35 cellular contexts compared by ENCODE assay signal in the genomic region with DNA sequence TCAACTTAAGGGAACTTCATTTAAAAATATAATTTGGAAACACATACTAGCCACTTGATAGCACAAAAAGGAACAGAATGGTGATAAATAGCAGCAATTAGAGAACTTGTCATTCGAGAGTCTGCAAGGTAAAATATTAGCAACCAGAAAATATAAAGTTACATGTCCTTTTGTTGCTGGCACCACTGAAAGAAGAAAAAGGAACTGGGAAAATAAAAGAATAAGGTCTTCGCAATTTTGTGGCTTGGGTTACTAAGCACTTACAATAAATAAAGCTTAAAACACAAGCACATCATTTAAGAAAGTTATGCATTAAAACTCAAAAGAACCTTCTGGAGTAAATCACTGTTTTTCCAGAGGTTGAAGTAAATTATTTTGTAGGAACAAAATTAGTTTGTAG.
"Had no signal": no experiment of that assay in that cellular context is flagged by ENCODE, and none has a peak within 500 bp of the region (broad histone marks: within the 10 kb centered on the region; RNA-seq: fewer than 3 reads in every experiment).

No MANE protein-coding gene starts in this region.

- ATAC-seq: activated naive CD8-positive, alpha-beta T cell treated with anti-CD3 and anti-CD28 coated beads, Interleukin-2, amount 50 U/mL, for 24 hours; esophagus mucosa; foreskin keratinocyte; gastrocnemius medialis; heart left ventricle; WTC11 had no signal

- FAIRE-seq: bronchial epithelial cell, TTC549 had no signal

- H3K9me3 Mint-ChIP-seq: activated CD4-positive, alpha-beta memory T cell treated with anti-CD3 and anti-CD28 coated beads, Interleukin-2, amount 10 ng/mL, durations not matched to agents 7 days and 5 days; activated CD4-positive, alpha-beta T cell treated with anti-CD3 and anti-CD28 coated beads, Interleukin-2, amount 10 ng/mL, durations not matched to agents 7 days and 5 days; activated naive CD4-positive, alpha-beta T cell treated with anti-CD3 and anti-CD28 coated beads for 36 hours; activated naive CD4-positive, alpha-beta T cell treated with anti-CD3 and anti-CD28 coated beads, Interleukin-2, amount 50 U/mL, for 24 hours; activated T-helper 1 cell treated with anti-CD3 and anti-CD28 coated beads, Interleukin-12 subunit alpha, Interleukin-12 subunit beta, Interleukin-2, Interleukin-4 antibody, amounts not matched to agents 30 ng/mL and 10 ng/mL and 1 ng/mL, durations not matched to agents 14 hours and 24 hours and 36 hours; activated T-helper 2 cell treated with anti-CD3 and anti-CD28 coated beads, Interferon-gamma antibody, Interleukin-2, Interleukin-4, amounts not matched to agents 10 μg/mL and 5 μg/mL and 100 μg/mL, durations not matched to agents 14 hours and 24 hours and 36 hours; central memory CD8-positive, alpha-beta T cell; dendritic cell treated with granulocyte-macrophage colony-stimulating factor and Interleukin-4, amounts not matched to agents 40 ng/mL and 50 ng/mL, for 4 days; endodermal cell had no signal

- H3K4me1 ChIP-seq: adrenal gland, foreskin keratinocyte, gastrocnemius medialis, heart left ventricle had no signal

- H3K4me1 Mint-ChIP-seq: activated CD4-positive, alpha-beta memory T cell treated with anti-CD3 and anti-CD28 coated beads, Interleukin-2, amount 10 ng/mL, durations not matched to agents 7 days and 5 days; activated CD4-positive, alpha-beta T cell treated with anti-CD3 and anti-CD28 coated beads, Interleukin-2, amount 10 ng/mL, durations not matched to agents 7 days and 5 days; activated naive CD4-positive, alpha-beta T cell treated with anti-CD3 and anti-CD28 coated beads, Interleukin-2, amount 50 U/mL, for 24 hours; activated naive CD8-positive, alpha-beta T cell treated with anti-CD3 and anti-CD28 coated beads for 36 hours; activated naive CD8-positive, alpha-beta T cell treated with anti-CD3 and anti-CD28 coated beads, Interleukin-2, amount 50 U/mL, for 24 hours; central memory CD8-positive, alpha-beta T cell; endodermal cell had no signal

- H3K4me3 Mint-ChIP-seq: activated CD4-positive, alpha-beta memory T cell treated with anti-CD3 and anti-CD28 coated beads, Interleukin-2, amount 10 ng/mL, durations not matched to agents 7 days and 5 days; activated CD4-positive, alpha-beta T cell treated with anti-CD3 and anti-CD28 coated beads, Interleukin-2, amount 10 ng/mL, durations not matched to agents 7 days and 5 days; activated naive CD4-positive, alpha-beta T cell treated with anti-CD3 and anti-CD28 coated beads for 36 hours; activated naive CD4-positive, alpha-beta T cell treated with anti-CD3 and anti-CD28 coated beads, Interleukin-2, amount 50 U/mL, for 24 hours; activated naive CD8-positive, alpha-beta T cell treated with anti-CD3 and anti-CD28 coated beads for 36 hours; activated naive CD8-positive, alpha-beta T cell treated with anti-CD3 and anti-CD28 coated beads, Interleukin-2, amount 50 U/mL, for 24 hours; activated T-helper 1 cell treated with anti-CD3 and anti-CD28 coated beads, Interleukin-12 subunit alpha, Interleukin-12 subunit beta, Interleukin-2, Interleukin-4 antibody, amounts not matched to agents 30 ng/mL and 10 ng/mL and 1 ng/mL, durations not matched to agents 14 hours and 24 hours and 36 hours; central memory CD8-positive, alpha-beta T cell; dendritic cell treated with granulocyte-macrophage colony-stimulating factor and Interleukin-4, amounts not matched to agents 40 ng/mL and 50 ng/mL, for 4 days; endodermal cell; WTC11 had no signal

- H3K36me3 ChIP-seq: adrenal gland, brain microvascular endothelial cell, gastrocnemius medialis, heart left ventricle had no signal

- H3K27ac ChIP-seq: adrenal gland, brain microvascular endothelial cell, coronary artery, dorsolateral prefrontal cortex, foreskin keratinocyte, gastrocnemius medialis, heart left ventricle, VCaP had no signal

- H3K27me3 Mint-ChIP-seq: activated CD4-positive, alpha-beta memory T cell treated with anti-CD3 and anti-CD28 coated beads, Interleukin-2, amount 10 ng/mL, durations not matched to agents 7 days and 5 days; activated CD4-positive, alpha-beta T cell treated with anti-CD3 and anti-CD28 coated beads, Interleukin-2, amount 10 ng/mL, durations not matched to agents 7 days and 5 days; activated naive CD4-positive, alpha-beta T cell treated with anti-CD3 and anti-CD28 coated beads, Interleukin-2, amount 50 U/mL, for 24 hours; activated naive CD8-positive, alpha-beta T cell treated with anti-CD3 and anti-CD28 coated beads for 36 hours; activated naive CD8-positive, alpha-beta T cell treated with anti-CD3 and anti-CD28 coated beads, Interleukin-2, amount 50 U/mL, for 24 hours; central memory CD8-positive, alpha-beta T cell; dendritic cell treated with granulocyte-macrophage colony-stimulating factor and Interleukin-4, amounts not matched to agents 40 ng/mL and 50 ng/mL, for 4 days had no signal

- H3K9me3 ChIP-seq: adrenal gland, gastrocnemius medialis had no signal

- H3K4me3 ChIP-seq: adrenal gland, coronary artery, dorsolateral prefrontal cortex, gastrocnemius medialis, heart left ventricle had no signal

- H3K27ac Mint-ChIP-seq: activated CD4-positive, alpha-beta memory T cell treated with anti-CD3 and anti-CD28 coated beads, Interleukin-2, amount 10 ng/mL, durations not matched to agents 7 days and 5 days; activated CD4-positive, alpha-beta T cell treated with anti-CD3 and anti-CD28 coated beads, Interleukin-2, amount 10 ng/mL, durations not matched to agents 7 days and 5 days; activated naive CD4-positive, alpha-beta T cell treated with anti-CD3 and anti-CD28 coated beads for 36 hours; activated naive CD4-positive, alpha-beta T cell treated with anti-CD3 and anti-CD28 coated beads, Interleukin-2, amount 50 U/mL, for 24 hours; activated naive CD8-positive, alpha-beta T cell treated with anti-CD3 and anti-CD28 coated beads for 36 hours; activated naive CD8-positive, alpha-beta T cell treated with anti-CD3 and anti-CD28 coated beads, Interleukin-2, amount 50 U/mL, for 24 hours; activated T-helper 1 cell treated with anti-CD3 and anti-CD28 coated beads, Interleukin-12 subunit alpha, Interleukin-12 subunit beta, Interleukin-2, Interleukin-4 antibody, amounts not matched to agents 30 ng/mL and 10 ng/mL and 1 ng/mL, durations not matched to agents 14 hours and 24 hours and 36 hours; activated T-helper 2 cell treated with anti-CD3 and anti-CD28 coated beads, Interferon-gamma antibody, Interleukin-2, Interleukin-4, amounts not matched to agents 10 μg/mL and 5 μg/mL and 100 μg/mL, durations not matched to agents 14 hours and 24 hours and 36 hours; dendritic cell treated with granulocyte-macrophage colony-stimulating factor and Interleukin-4, amounts not matched to agents 40 ng/mL and 50 ng/mL, for 4 days; endodermal cell; WTC11 had no signal

- H3K36me3 Mint-ChIP-seq: activated naive CD4-positive, alpha-beta T cell treated with anti-CD3 and anti-CD28 coated beads, Interleukin-2, amount 50 U/mL, for 24 hours; activated naive CD8-positive, alpha-beta T cell treated with anti-CD3 and anti-CD28 coated beads for 36 hours; WTC11 had no signal

- DNase-seq: activated CD4-positive, alpha-beta memory T cell treated with anti-CD3 and anti-CD28 coated beads, Interleukin-2, amount 10 ng/mL, durations not matched to agents 7 days and 5 days; activated CD4-positive, alpha-beta T cell treated with anti-CD3 and anti-CD28 coated beads for 1 hour; activated CD4-positive, alpha-beta T cell treated with anti-CD3 and anti-CD28 coated beads for 4 hours; activated CD4-positive, alpha-beta T cell treated with anti-CD3 and anti-CD28 coated beads, Interleukin-2, amount 10 ng/mL, durations not matched to agents 7 days and 5 days; activated CD4-positive, alpha-beta T cell treated with anti-CD3 and anti-CD28 coated beads, Interleukin-2, amount 50 U/mL, for 4 hours; activated CD8-positive, alpha-beta memory T cell treated with anti-CD3 and anti-CD28 coated beads for 24 hours; activated effector memory CD4-positive, alpha-beta T cell treated with anti-CD3 and anti-CD28 coated beads, Interleukin-2, amount 50 U/mL, for 16 hours; activated naive CD4-positive, alpha-beta T cell treated with anti-CD3 and anti-CD28 coated beads for 36 hours; activated naive CD8-positive, alpha-beta T cell treated with anti-CD3 and anti-CD28 coated beads for 36 hours; activated naive CD8-positive, alpha-beta T cell treated with anti-CD3 and anti-CD28 coated beads, Interleukin-2, amount 50 U/mL, for 24 hours; activated T-cell treated with anti-CD3 and anti-CD28 coated beads, Interleukin-2, amount 50 U/mL, for 1 hour; activated T-cell treated with anti-CD3 and anti-CD28 coated beads, Interleukin-2, amount 50 U/mL, for 48 hours; adrenal gland; amygdala; aorta; brain microvascular endothelial cell; dorsolateral prefrontal cortex; effector memory CD4-positive, alpha-beta T cell; endodermal cell; foreskin keratinocyte; gastrocnemius medialis; glutamatergic neuron; heart left ventricle; T-helper 2 cell had no signal

- H3K27me3 ChIP-seq: adrenal gland, brain microvascular endothelial cell, foreskin keratinocyte, gastrocnemius medialis, heart left ventricle had no signal
